7 cellular contexts compared by ENCODE assay signal in genomic region chr2:59660262-59660661, GRCh38.
"Had no signal": no experiment of that assay in that cellular context is flagged by ENCODE, and none has a peak within 500 bp of the region (broad histone marks: within the 10 kb centered on the region; RNA-seq: fewer than 3 reads in every experiment).

No MANE protein-coding gene starts in this region.

- H3K27ac ChIP-seq: HL-60, KMS-11 had no signal

- H3K9ac ChIP-seq: KMS-11 had no signal

- H3K4me2 ChIP-seq: KMS-11 had no signal

- DNase-seq: IMR-90, KBM-7, KG1 had no signal

- H3K4me3 ChIP-seq: K562 had no signal

- FAIRE-seq: HTR-8/SVneo, K562 had no signal

- ATAC-seq: K562 had no signal
